ENCODE assay signal across 6 cellular contexts in the genomic region with DNA sequence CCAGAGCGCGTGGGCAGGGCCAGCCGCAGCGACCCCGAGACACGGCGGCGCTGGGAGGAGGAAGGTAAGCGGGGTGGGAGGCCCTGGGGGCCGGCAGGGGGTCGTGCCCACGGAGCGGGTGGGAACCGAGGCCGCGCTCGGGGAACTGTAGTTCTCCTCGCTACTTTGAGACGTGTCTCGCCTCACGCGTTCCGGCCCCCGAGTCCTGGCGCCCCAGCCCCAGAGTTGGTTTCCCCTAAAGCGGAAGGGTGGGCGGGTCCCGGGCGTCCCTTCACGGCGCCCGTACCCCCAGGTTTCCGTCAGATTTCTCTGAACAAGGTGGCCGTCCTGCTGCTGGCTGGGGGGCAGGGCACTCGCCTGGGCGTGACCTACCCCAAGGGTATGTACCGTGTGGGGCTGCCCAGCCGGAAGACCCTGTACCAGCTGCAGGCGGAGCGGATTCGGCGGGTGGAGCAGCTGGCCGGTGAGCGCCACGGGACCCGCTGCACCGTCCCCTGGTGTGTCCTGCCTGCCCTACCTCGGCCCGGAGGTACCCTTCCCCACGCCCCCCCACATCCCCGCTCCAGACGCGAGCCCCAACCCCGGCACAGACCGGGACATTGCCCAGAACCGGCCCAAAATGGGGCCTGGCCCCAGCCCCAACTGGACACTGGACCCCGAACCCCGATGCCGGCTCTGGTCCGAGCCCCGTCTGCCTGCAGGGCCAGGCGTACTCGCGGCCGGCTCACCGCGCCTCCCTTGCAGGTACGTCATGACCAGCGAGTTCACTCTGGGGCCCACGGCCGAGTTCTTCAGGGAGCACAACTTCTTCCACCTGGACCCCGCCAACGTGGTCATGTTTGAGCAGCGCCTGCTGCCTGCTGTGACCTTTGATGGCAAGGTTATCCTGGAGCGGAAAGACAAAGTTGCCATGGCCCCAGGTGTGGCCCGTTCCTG. TPM values are rescaled to one million over a fixed set of nuclear protein-coding genes. Genes with fewer than 3 reads are reported as not detected.
DNase-seq lines count a peak whose midpoint lies in the region; ATAC-seq and TF ChIP-seq lines count a peak whose summit lies in the region.

No MANE protein-coding gene starts in this region.

- CTCF ChIA-PET in activated B cell treated with CpG ODN at 0.5 μM for 24 hours (lab: Charles Lee): no interaction called here

- no peaks in the 10 kb centered on the region for H3K27me3 ChIP-seq in right cardiac atrium (ENCODE audit: control insufficient read depth, insufficient read depth)
- no peaks in the 10 kb centered on the region for H3K27me3 ChIP-seq in testis

- H3K4me1 ChIP-seq in right cardiac atrium (ENCODE audit: control insufficient read depth, insufficient read depth, low read length) (no peaks in the 10 kb centered on the region), testis (peaks cover 17% of the 10 kb centered on the region)

- no peak for TF ChIP-seq CTCF in HFFc6 (IDR thresholded peaks at IDR 0.05)
- no peak for TF ChIP-seq CTCF in activated B cell treated with CpG ODN at 0.5 μM for 24 hours (IDR thresholded peaks at IDR 0.05)
- TF ChIP-seq CTCF in testis (IDR thresholded peaks at IDR 0.05): no peak

- H3K4me3 ChIP-seq in right cardiac atrium (ENCODE audit: low read length): peak overlapping the region; percentile 74
- peak overlapping the region; percentile 56 to 67 for H3K4me3 ChIP-seq in testis

- H3K36me3 Mint-ChIP-seq in HFFc6 (ENCODE audit: low read depth) (no peaks in the 10 kb centered on the region), activated B cell treated with CpG ODN at 0.5 μM for 24 hours (ENCODE audit: low read depth) (peaks cover 15% of the 10 kb centered on the region)

- TF ChIP-seq POLR2A in testis (IDR thresholded peaks at IDR 0.05): no peak

- intact Hi-C loops in activated B cell treated with CpG ODN at 0.5 μM for 24 hours (cut with micrococcal nuclease): loop anchor here (1.0 kb wide), 1 partner anchor 7 kb away; no protein-coding TSS in a partner anchor
- intact Hi-C loops in right cardiac atrium (cut with DNase I): no loop called here
- intact Hi-C loops in testis (cut with DNase I; ENCODE audit: low total_unique reads): no loop called here

- no peaks in the 10 kb centered on the region; the same call in none of the 2 replicates for H3K27me3 Mint-ChIP-seq in HFFc6 (ENCODE audit: insufficient read depth)
- no peaks in the 10 kb centered on the region for H3K27me3 Mint-ChIP-seq in activated B cell treated with CpG ODN at 0.5 μM for 24 hours

- POLR2A ChIA-PET in activated B cell treated with CpG ODN at 0.5 μM for 24 hours (lab: Charles Lee): interaction anchor here (1.1 to 2.3 kb wide), 3 partner anchors 8 to 163 kb away, joined by 3 to 21 read pairs (median 3); a partner anchor contains a TSS

- H3K4me3 Mint-ChIP-seq in HFFc6: peak overlapping the region; percentile 81
- H3K4me3 Mint-ChIP-seq in activated B cell treated with CpG ODN at 0.5 μM for 24 hours: peak overlapping the region; percentile 78

- no peaks in the 10 kb centered on the region for H3K9me3 Mint-ChIP-seq in HFFc6
- H3K9me3 Mint-ChIP-seq in activated B cell treated with CpG ODN at 0.5 μM for 24 hours: no peaks in the 10 kb centered on the region

- H3K27ac ChIP-seq in right cardiac atrium (ENCODE audit: low read length) (peak overlapping the region; percentile 16), testis (no peak overlapping the region)

- H3K9me3 ChIP-seq in right cardiac atrium (ENCODE audit: control insufficient read depth, low read length) (no peaks in the 10 kb centered on the region), testis (no peaks in the 10 kb centered on the region)

- WGBS in right cardiac atrium: 20% methylated on average over 76 of the region's 76 CpGs
- 8 to 22% methylated on average over 24 to 73 of the region's 76 CpGs for WGBS in testis, 2 donors

- no peaks in the 10 kb centered on the region for H3K36me3 ChIP-seq in testis (ENCODE audit: low read depth, missing control alignments)

- H3K4me1 Mint-ChIP-seq in HFFc6 (ENCODE audit: low read depth): peaks cover 13% of the 10 kb centered on the region
- peaks cover 28% of the 10 kb centered on the region for H3K4me1 Mint-ChIP-seq in activated B cell treated with CpG ODN at 0.5 μM for 24 hours

- no peak for DNase-seq in HFFc6
- peak; percentile 38 for DNase-seq in activated B cell treated with CpG ODN at 0.5 μM for 24 hours
- DNase-seq in right cardiac atrium: peak in 2 of 3 donors; percentile 74 to 76
- DNase-seq in testis: no peak
- no peak for DNase-seq in NCI-H2029 (lab: John Stamatoyannopoulos, UW)
- no peak for DNase-seq in GM19238 (ENCODE audit: insufficient read length, low spot score)

- ATAC-seq in activated B cell treated with CpG ODN at 0.5 μM for 24 hours (ENCODE audit: low read depth): peak; percentile 38
- peak; percentile 17 to 30 for ATAC-seq in right cardiac atrium

- H3K27ac Mint-ChIP-seq in HFFc6 (no peak overlapping the region), activated B cell treated with CpG ODN at 0.5 μM for 24 hours (no peak overlapping the region)

RNA-seq across cellular contexts. Expression of a gene that starts 0.7 kb away (rescaled TPM):
- total RNA-seq in HFFc6 (2021; fragmentation: NEBNext Ultra II Directional; extraction: Animal tissue kit (Norgen Biotek cat#: 25700)): 10 to 100 TPM in 5 of 6 experiments, 1 to 10 TPM in 1; 9.4 to 13.1 (median 10.6) TPM
- total RNA-seq in activated B cell treated with CpG ODN at 0.5 μM for 24 hours (13.4 and 17.2 TPM in 2 replicates), right cardiac atrium (10 to 100 TPM in 3 of 4 donors, 1 to 10 TPM in 1; 9.8 to 14.0 (median 12.4) TPM), testis (10 to 100 TPM in 1 of 2 donors, 1 to 10 TPM in 1; 7.2 to 10.1 TPM)
- polyA plus RNA-seq in right cardiac atrium (10.1 TPM), testis (ENCODE audit: insufficient read depth, low read depth, low replicate concordance) (6.9 TPM)

RNA-seq across cellular contexts. Expression of a gene that starts 7.7 kb away (rescaled TPM):
- total RNA-seq in HFFc6 (2021; fragmentation: NEBNext Ultra II Directional; extraction: Animal tissue kit (Norgen Biotek cat#: 25700)): 10 to 100 TPM in 5 of 6 experiments, 1 to 10 TPM in 1; 7.7 to 14.8 (median 11.3) TPM
- 0.80 and 0.81 TPM in 2 replicates for total RNA-seq in activated B cell treated with CpG ODN at 0.5 μM for 24 hours
- under 1 TPM; 0.08 to 0.63 (median 0.28) TPM for total RNA-seq in right cardiac atrium
- polyA plus RNA-seq in right cardiac atrium: 0.18 TPM
- total RNA-seq in testis: 1 to 10 TPM; 1.4 to 1.7 TPM
- 0.78 TPM for polyA plus RNA-seq in testis (ENCODE audit: insufficient read depth, low read depth, low replicate concordance)

RNA-seq across cellular contexts. Expression of a gene that starts 8.8 kb away (rescaled TPM):
- 10 to 100 TPM; 70.1 to 90.2 (median 77.6) TPM for total RNA-seq in HFFc6 (2021; fragmentation: NEBNext Ultra II Directional; extraction: Animal tissue kit (Norgen Biotek cat#: 25700))
- 33.6 and 37.7 TPM in 2 replicates for total RNA-seq in activated B cell treated with CpG ODN at 0.5 μM for 24 hours
- total RNA-seq in right cardiac atrium: 10 to 100 TPM; 23.9 to 31.3 (median 28.1) TPM
- polyA plus RNA-seq in right cardiac atrium: 24.8 TPM
- 100 to 1,000 TPM; 122 to 124 TPM for total RNA-seq in testis
- polyA plus RNA-seq in testis (ENCODE audit: insufficient read depth, low read depth, low replicate concordance): 62.2 TPM

RNA-seq across cellular contexts. Expression of a gene that starts 24.2 kb away (rescaled TPM):
- total RNA-seq in HFFc6 (2021; fragmentation: NEBNext Ultra II Directional; extraction: Animal tissue kit (Norgen Biotek cat#: 25700)): under 1 TPM in 3 of 6 experiments, not detected in 3; 0.12 to 0.28 (median 0.16) TPM
- total RNA-seq in activated B cell treated with CpG ODN at 0.5 μM for 24 hours (not detected in 2 replicates), right cardiac atrium (1 to 10 TPM in 3 of 4 donors, under 1 TPM in 1; 0.92 to 2.9 (median 1.4) TPM), testis (1 to 10 TPM; 5.7 to 9.6 TPM)
- polyA plus RNA-seq in right cardiac atrium (2.1 TPM), testis (ENCODE audit: insufficient read depth, low read depth, low replicate concordance) (8.5 TPM)

RNA-seq across cellular contexts. Expression of a gene that starts 32.0 kb away (rescaled TPM):
- total RNA-seq in HFFc6 (2021; fragmentation: NEBNext Ultra II Directional; extraction: Animal tissue kit (Norgen Biotek cat#: 25700)): 100 to 1,000 TPM; 112 to 197 (median 119) TPM
- 0.18 TPM in 1 of 2 replicates, not detected in the other for total RNA-seq in activated B cell treated with CpG ODN at 0.5 μM for 24 hours
- total RNA-seq in right cardiac atrium: 10 to 100 TPM; 68.3 to 81.0 (median 71.4) TPM
- polyA plus RNA-seq in right cardiac atrium: 69.7 TPM
- 100 to 1,000 TPM in 1 of 2 donors, 10 to 100 TPM in 1; 75.9 to 103 TPM for total RNA-seq in testis
- polyA plus RNA-seq in testis (ENCODE audit: insufficient read depth, low read depth, low replicate concordance): 47.7 TPM

Comparison
In these comparisons a context has a peak if more than half of its experiments do, and no peak if none do; other contexts are left out.
1. DNase-seq: peak in activated B cell treated with CpG ODN at 0.5 μM for 24 hours (single experiment) and right cardiac atrium (2 of 3); none in HFFc6 (single experiment), testis (single experiment), NCI-H2029 (single experiment) and GM19238 (single experiment).